In genomic region chr1:195618287-195618686, GRCh38 we compare ENCODE assay signal across 16 cellular contexts.
"Had no signal": no experiment of that assay in that cellular context is flagged by ENCODE, and none has a peak within 500 bp of the region (broad histone marks: within the 10 kb centered on the region; RNA-seq: fewer than 3 reads in every experiment).

No MANE protein-coding gene starts in this region.

- DNase-seq: activated CD4-positive, alpha-beta T cell treated with anti-CD3 and anti-CD28 coated beads for 48 hours; activated naive CD4-positive, alpha-beta T cell treated with Interleukin-2 at 50 U/mL for 16 hours; activated naive CD8-positive, alpha-beta T cell treated with anti-CD3 and anti-CD28 coated beads, Interleukin-2, amount 50 U/mL, for 24 hours; esophagus squamous epithelium; glutamatergic neuron; immature natural killer cell; left colon; naive B cell; stimulated activated CD4-positive, alpha-beta T cell treated with anti-CD3 and anti-CD28 coated beads, Interleukin-4, amount 100 ng/mL, for 24 hours; tibial artery; uterus had no signal

- H3K27me3 ChIP-seq: ascending aorta, cardiac muscle cell, esophagus squamous epithelium, tibial artery, uterus had no signal

- H3K36me3 ChIP-seq: ascending aorta, cardiac muscle cell, esophagus squamous epithelium, tibial artery, uterus had no signal

- H3K79me2 ChIP-seq: parathyroid adenoma had no signal

- ATAC-seq: activated naive CD8-positive, alpha-beta T cell treated with anti-CD3 and anti-CD28 coated beads, Interleukin-2, amount 50 U/mL, for 24 hours; left colon; WTC11 had no signal

- H3K9ac ChIP-seq: parathyroid adenoma had no signal

- H3K27ac ChIP-seq: ascending aorta, cardiac muscle cell, esophagus squamous epithelium, parathyroid adenoma, tibial artery, uterus had no signal

- H2AFZ ChIP-seq: parathyroid adenoma had no signal

- H3K4me1 ChIP-seq: ascending aorta, esophagus squamous epithelium, parathyroid adenoma, tibial artery, uterus had no signal

- H3K4me3 ChIP-seq: ascending aorta, cardiac muscle cell, esophagus squamous epithelium, lung, tibial artery, uterus had no signal

- H3K9me3 ChIP-seq: uterus had no signal
